7 cellular contexts compared by ENCODE assay signal in the genomic region with DNA sequence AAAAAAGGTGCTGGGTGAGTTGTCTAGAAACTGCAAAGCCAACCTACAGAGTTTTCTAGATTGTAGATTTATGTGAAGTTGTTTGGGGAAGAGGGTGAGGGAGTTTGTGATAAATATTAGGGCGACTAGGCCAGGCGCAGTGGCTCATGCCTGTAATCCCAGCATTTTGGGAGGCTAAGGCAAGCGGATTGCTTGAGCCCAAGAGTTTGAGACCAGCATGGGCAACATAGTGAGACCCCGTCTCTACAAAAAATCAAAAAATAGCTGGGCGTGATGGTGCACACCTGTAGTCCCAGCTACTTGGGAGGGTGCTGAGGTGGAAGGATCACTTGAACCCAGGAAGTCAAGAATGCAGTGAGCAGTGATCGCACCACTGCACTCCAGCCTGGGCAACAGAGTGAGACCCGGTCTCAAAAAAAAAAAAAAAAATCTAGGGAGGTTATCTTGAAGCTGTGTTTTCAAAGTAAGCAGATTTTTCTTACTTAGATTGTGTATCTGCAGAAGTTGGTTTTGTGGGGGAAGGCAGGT. TPM values are rescaled to one million over a fixed set of nuclear protein-coding genes. Genes with fewer than 3 reads are reported as not detected.
DNase-seq lines count a peak whose midpoint lies in the region; ATAC-seq lines count a peak whose summit lies in the region.

No MANE protein-coding gene starts in this region.

- peak overlapping the region; percentile 91 to 98 for H3K4me3 ChIP-seq in stomach smooth muscle (ENCODE audit: low read length in 2 of 2)

- no peaks in the 10 kb centered on the region for H3K9me3 Mint-ChIP-seq in activated T-helper 17 cell treated with anti-CD3 and anti-CD28 coated beads, Interleukin-2, amount 50 U/mL, for 72 hours
- H3K9me3 Mint-ChIP-seq in immature natural killer cell: peaks cover 0 to 2% (median 0%) of the 10 kb centered on the region in 6 donors

- peaks cover 0 to 2% of the 10 kb centered on the region in 2 donors for H3K36me3 ChIP-seq in stomach smooth muscle (ENCODE audit: control insufficient read depth in 2 of 2, insufficient read depth in 2 of 2, low read length in 2 of 2)

- H3K4me3 Mint-ChIP-seq in activated T-helper 17 cell treated with anti-CD3 and anti-CD28 coated beads, Interleukin-2, amount 50 U/mL, for 72 hours: peak overlapping the region; percentile 96
- H3K4me3 Mint-ChIP-seq in immature natural killer cell: peak overlapping the region; percentile 94 to 100 (median 99)

- H3K27me3 ChIP-seq in stomach smooth muscle (ENCODE audit: control insufficient read depth in 1 of 2, insufficient read depth in 2 of 2, low read length in 2 of 2): no peaks in the 10 kb centered on the region

- peak overlapping the region; percentile 86 for H3K27ac ChIP-seq in stomach smooth muscle (ENCODE audit: low read length)

- no peaks in the 10 kb centered on the region for H3K27me3 Mint-ChIP-seq in activated T-helper 17 cell treated with anti-CD3 and anti-CD28 coated beads, Interleukin-2, amount 50 U/mL, for 72 hours
- peaks cover 4 to 20% (median 8%) of the 10 kb centered on the region in 3 donors for H3K27me3 Mint-ChIP-seq in immature natural killer cell (ENCODE audit: low read depth in 3 of 3)

- DNase-seq in immature natural killer cell (no peak), mesenteric fat pad (ENCODE audit: low spot score) (no peak)
- DNase-seq in stimulated activated CD4-positive, alpha-beta T cell treated with anti-CD3 and anti-CD28 coated beads, Interleukin-4, amount 100 ng/mL, for 4 hours: no peak

- no peaks in the 10 kb centered on the region for H3K9me3 ChIP-seq in stomach smooth muscle (ENCODE audit: control insufficient read depth in 2 of 2, low read length in 2 of 2)

- ATAC-seq in HG02642 (IDR thresholded peaks at IDR 0.05; ENCODE audit: poor library complexity, unreplicated experiment): peak; percentile 22
- ATAC-seq in activated T-helper 17 cell treated with anti-CD3 and anti-CD28 coated beads, Interleukin-2, amount 50 U/mL, for 72 hours (replicated peaks): no peak
- ATAC-seq in HG02588 (IDR thresholded peaks at IDR 0.05; ENCODE audit: unreplicated experiment): no peak

- H3K9ac ChIP-seq in stomach smooth muscle (ENCODE audit: low read length in 2 of 2): peak overlapping the region; percentile 95 to 96

- peaks cover 48% of the 10 kb centered on the region for H3K36me3 Mint-ChIP-seq in activated T-helper 17 cell treated with anti-CD3 and anti-CD28 coated beads, Interleukin-2, amount 50 U/mL, for 72 hours (ENCODE audit: low read depth)
- peaks cover 14 to 19% (median 16%) of the 10 kb centered on the region in 3 donors for H3K36me3 Mint-ChIP-seq in immature natural killer cell

- peaks cover 25% of the 10 kb centered on the region for H3K4me1 ChIP-seq in stomach smooth muscle (ENCODE audit: control insufficient read depth, insufficient read depth, low read length)

- peaks cover 30% of the 10 kb centered on the region for H3K4me1 Mint-ChIP-seq in activated T-helper 17 cell treated with anti-CD3 and anti-CD28 coated beads, Interleukin-2, amount 50 U/mL, for 72 hours
- peaks cover 56 to 64% of the 10 kb centered on the region in 2 donors for H3K4me1 Mint-ChIP-seq in immature natural killer cell

- peak overlapping the region; percentile 100 for H3K27ac Mint-ChIP-seq in activated T-helper 17 cell treated with anti-CD3 and anti-CD28 coated beads, Interleukin-2, amount 50 U/mL, for 72 hours
- peak overlapping the region; percentile 94 to 100 (median 100) for H3K27ac Mint-ChIP-seq in immature natural killer cell

RNA-seq across cellular contexts. Expression of gene APOL6, which starts 0.8 kb away (rescaled TPM):
- total RNA-seq in activated T-helper 17 cell treated with anti-CD3 and anti-CD28 coated beads, Interleukin-2, amount 50 U/mL, for 72 hours: 10 to 100 TPM; 23.0 to 38.7 TPM
- polyA plus RNA-seq in immature natural killer cell: 10 to 100 TPM; 11.9 to 45.8 (median 18.4) TPM
- 99.8 TPM for total RNA-seq in mesenteric fat pad

RNA-seq across cellular contexts. Expression of gene MB, which starts 32.0 kb away (rescaled TPM):
- under 1 TPM in 1 of 2 donors, not detected in 1; 0.50 TPM for total RNA-seq in activated T-helper 17 cell treated with anti-CD3 and anti-CD28 coated beads, Interleukin-2, amount 50 U/mL, for 72 hours
- under 1 TPM in 1 of 3 donors, not detected in 2; 0.33 TPM for polyA plus RNA-seq in immature natural killer cell
- 0.55 TPM for total RNA-seq in mesenteric fat pad
